In genomic region chr3:53027254-53027844, GRCh38 we compare ENCODE assay signal across 1 cellular context.
TF ChIP-seq lines count a peak whose summit lies in the region.

No MANE protein-coding gene starts in this region.

TF ChIP-seq in HepG2, 621 proteins besides CTCF, POLR2A, EP300 and RAD21:
- TF ChIP-seq KIAA2018 (CRISPR knock-in tag; IDR thresholded peaks at IDR 0.05; ENCODE audit: borderline replicate concordance) (no peak), TBX3 (IDR thresholded peaks at IDR 0.05; ENCODE audit: borderline replicate concordance) (no peak), ZNF205 (CRISPR knock-in tag; IDR thresholded peaks at IDR 0.05) (no peak), TOPORS (CRISPR knock-in tag; IDR thresholded peaks at IDR 0.05) (no peak), NR2C2 (CRISPR knock-in tag; IDR thresholded peaks at IDR 0.05; ENCODE audit: borderline replicate concordance) (no peak), ZNF574 (CRISPR knock-in tag; IDR thresholded peaks at IDR 0.05) (no peak), POGK (CRISPR knock-in tag; conservative IDR thresholded peaks at IDR 0.05) (no peak), ZNF280B (CRISPR knock-in tag; IDR thresholded peaks at IDR 0.05; ENCODE audit: borderline replicate concordance) (no peak), KAT8 (CRISPR knock-in tag; IDR thresholded peaks at IDR 0.05) (no peak), HES4 (CRISPR knock-in tag; IDR thresholded peaks at IDR 0.05; ENCODE audit: borderline replicate concordance) (no peak), ZNF597 (CRISPR knock-in tag; IDR thresholded peaks at IDR 0.05) (no peak), HNF1B (CRISPR knock-in tag; IDR thresholded peaks at IDR 0.05) (no peak), PITX1 (CRISPR knock-in tag; IDR thresholded peaks at IDR 0.05) (no peak), PLRG1 (conservative IDR thresholded peaks at IDR 0.05) (no peak), RELA (CRISPR knock-in tag; IDR thresholded peaks at IDR 0.05) (no peak), ZNF138 (CRISPR knock-in tag; IDR thresholded peaks at IDR 0.05; ENCODE audit: low read depth) (no peak), SRF (IDR thresholded peaks at IDR 0.05; ENCODE audit: low read depth, low read length) (no peak)
